Comparison of ENCODE assay signal across 24 cellular contexts in genomic region chr12:19848426-19848825, GRCh38.
A peak's percentile ranks its signal among the peaks of the same experiment; 100 is the strongest.
DNase-seq lines count a peak whose midpoint lies in the region; FAIRE-seq and TF ChIP-seq lines count a peak whose summit lies in the region.
"Had no signal": no experiment of that assay in that cellular context is flagged by ENCODE, and none has a peak within 500 bp of the region (broad histone marks: within the 10 kb centered on the region; RNA-seq: fewer than 3 reads in every experiment).

No MANE protein-coding gene starts in this region.

- H3K36me3 Mint-ChIP-seq in mesothelial cell of epicardium = peaks cover 28% of the 10 kb centered on the region

- H3K4me3 Mint-ChIP-seq in mesothelial cell of epicardium = no peak overlapping the region
- H3K4me3 Mint-ChIP-seq: activated naive CD8-positive, alpha-beta T cell treated with anti-CD3 and anti-CD28 coated beads, Interleukin-2, amount 10 ng/mL, durations not matched to agents 7 days and 5 days; activated T-cell treated with anti-CD3 and anti-CD28 coated beads, Interleukin-2, amount 50 U/mL, for 4 hours; B cell; immature natural killer cell had no signal

- H3K4me1 Mint-ChIP-seq in mesothelial cell of epicardium = peaks cover 68% of the 10 kb centered on the region
- H3K4me1 Mint-ChIP-seq: activated naive CD8-positive, alpha-beta T cell treated with anti-CD3 and anti-CD28 coated beads, Interleukin-2, amount 10 ng/mL, durations not matched to agents 7 days and 5 days; B cell; immature natural killer cell had no signal

- TF ChIP-seq POLR2A in suprapubic skin (IDR thresholded peaks at IDR 0.05) = no peak

- H3K4me3 ChIP-seq in coronary artery (no peak overlapping the region), tibial artery (no peak overlapping the region), suprapubic skin (no peak overlapping the region)
- H3K4me3 ChIP-seq: right lobe of liver, SJCRH30, upper lobe of left lung had no signal

- intact Hi-C loops in tibial artery (cut with DNase I; ENCODE audit: low total_unique reads) = no loop called here

- peak; percentile 32 for DNase-seq in NCI-H226
- no peak for DNase-seq in coronary artery (ENCODE audit: low spot score)
- no peak for DNase-seq in mesothelial cell of epicardium (ENCODE audit: low spot score in 2 of 2, unreplicated experiment in 2 of 2)
- DNase-seq in tibial artery = no peak
- DNase-seq in T-helper 9 cell = no peak
- no peak for DNase-seq in D721Med (ENCODE audit: insufficient read length, low spot score)
- DNase-seq in suprapubic skin (ENCODE audit: low spot score in 2 of 2) = no peak
- DNase-seq: activated CD4-positive, CD25-positive, alpha-beta regulatory T cell; activated gamma-delta T cell treated with Interleukin-2 at 50 U/mL for 16 hours; activated naive CD8-positive, alpha-beta T cell treated with anti-CD3 and anti-CD28 coated beads, Interleukin-2, amount 10 ng/mL, durations not matched to agents 7 days and 5 days; activated T-cell treated with anti-CD3 and anti-CD28 coated beads, Interleukin-2, amount 50 U/mL, for 4 hours; CD4-positive, alpha-beta memory T cell; GOT3; immature natural killer cell; left colon; mesendoderm; NCI-H1092 treated with DMSO at 0.1 percent for 48 hours; NCI-H187; NCI-H82; right lobe of liver; SJCRH30; stimulated activated CD4-positive, alpha-beta T cell treated with anti-CD3 and anti-CD28 coated beads, Interleukin-4, amount 100 ng/mL, for 1 hour; upper lobe of left lung had no signal

- H3K9me3 Mint-ChIP-seq in mesothelial cell of epicardium = peaks cover 28% of the 10 kb centered on the region

- H3K4me1 ChIP-seq in tibial artery (peaks cover 0 to 81% (median 15%) of the 10 kb centered on the region in 4 donors), suprapubic skin (no peaks in the 10 kb centered on the region)
- H3K4me1 ChIP-seq: right lobe of liver had no signal

- H3K9me3 ChIP-seq in tibial artery (no peaks in the 10 kb centered on the region), suprapubic skin (no peaks in the 10 kb centered on the region)
- H3K9me3 ChIP-seq: right lobe of liver, upper lobe of left lung had no signal

- H3K36me3 ChIP-seq in tibial artery (no peaks in the 10 kb centered on the region), suprapubic skin (no peaks in the 10 kb centered on the region)
- H3K36me3 ChIP-seq: right lobe of liver, SJCRH30, upper lobe of left lung had no signal

- no peak for TF ChIP-seq EP300 in suprapubic skin (IDR thresholded peaks at IDR 0.05)

- whole genome bisulfite sequencing in suprapubic skin = 86% methylated on average over 2 of the region's 2 CpGs

- no peaks in the 10 kb centered on the region for H3K27me3 Mint-ChIP-seq in mesothelial cell of epicardium (ENCODE audit: low read depth)
- H3K27me3 Mint-ChIP-seq: activated naive CD8-positive, alpha-beta T cell treated with anti-CD3 and anti-CD28 coated beads, Interleukin-2, amount 10 ng/mL, durations not matched to agents 7 days and 5 days; B cell had no signal

- TF ChIP-seq CTCF in coronary artery (IDR thresholded peaks at IDR 0.05) = no peak
- no peak for TF ChIP-seq CTCF in mesothelial cell of epicardium (IDR thresholded peaks at IDR 0.05; ENCODE audit: unreplicated experiment)
- TF ChIP-seq CTCF in tibial artery (IDR thresholded peaks at IDR 0.05) = no peak
- TF ChIP-seq CTCF in D721Med (IDR thresholded peaks at IDR 0.05; ENCODE audit: insufficient read depth, missing control alignments) = no peak
- no peak for TF ChIP-seq CTCF in suprapubic skin (IDR thresholded peaks at IDR 0.05)

- peak overlapping the region; percentile 83 for H3K27ac Mint-ChIP-seq in mesothelial cell of epicardium
- H3K27ac Mint-ChIP-seq: activated naive CD8-positive, alpha-beta T cell treated with anti-CD3 and anti-CD28 coated beads, Interleukin-2, amount 10 ng/mL, durations not matched to agents 7 days and 5 days; B cell; CD4-positive, alpha-beta memory T cell; immature natural killer cell had no signal

- no peak for FAIRE-seq in D721Med (lab: Jason Lieb, UNC)

- H3K27ac ChIP-seq in coronary artery = peak overlapping the region; percentile 86 to 88
- H3K27ac ChIP-seq in tibial artery = peak overlapping the region; percentile 78 to 82
- no peak overlapping the region for H3K27ac ChIP-seq in suprapubic skin
- H3K27ac ChIP-seq: right lobe of liver, SJCRH30 had no signal

- H3K27me3 ChIP-seq in tibial artery = no peaks in the 10 kb centered on the region
- H3K27me3 ChIP-seq in suprapubic skin = no peaks in the 10 kb centered on the region
- H3K27me3 ChIP-seq: right lobe of liver, SJCRH30, upper lobe of left lung had no signal
